Comparison of ENCODE assay signal across 22 cellular contexts in the genomic region with DNA sequence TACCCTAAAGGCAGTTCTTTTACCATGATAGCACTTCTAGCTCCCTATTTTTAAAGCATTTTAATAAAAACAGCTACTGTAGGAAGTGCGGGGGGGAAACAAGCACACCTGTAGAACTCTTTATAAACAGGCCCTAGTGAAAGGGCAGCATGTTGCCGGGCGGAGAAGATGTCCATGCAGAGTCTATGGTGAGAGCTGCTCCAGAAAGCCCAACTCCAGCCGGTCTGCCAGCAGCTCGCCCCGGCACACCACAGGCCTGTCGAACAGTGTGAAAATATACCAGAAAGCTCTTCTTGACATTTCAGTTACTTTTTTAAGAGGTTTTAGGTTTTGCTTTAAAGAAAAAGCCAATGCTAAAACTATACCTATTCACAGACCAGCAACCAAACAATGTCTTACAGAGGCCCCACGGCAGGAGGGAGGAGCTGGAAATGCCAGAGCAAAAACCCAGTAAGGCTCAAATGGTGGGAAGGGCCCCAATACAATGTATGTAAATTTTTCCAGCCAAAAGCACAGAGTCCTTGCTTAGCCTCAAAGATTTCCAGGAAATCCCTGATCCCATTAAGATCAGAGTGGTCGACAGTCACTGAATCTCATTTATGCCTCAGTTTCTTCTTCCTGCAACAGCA.
DNase-seq lines count a peak whose midpoint lies in the region; ATAC-seq and TF ChIP-seq lines count a peak whose summit lies in the region.
"Had no signal": no experiment of that assay in that cellular context is flagged by ENCODE, and none has a peak within 500 bp of the region (broad histone marks: within the 10 kb centered on the region; RNA-seq: fewer than 3 reads in every experiment).

No MANE protein-coding gene starts in this region.

- H3K4me1 ChIP-seq in iPS-18a (ENCODE audit: control insufficient read depth, low read depth, low read length) (peaks cover 14% of the 10 kb centered on the region), Caco-2 (no peaks in the 10 kb centered on the region)
- H3K4me1 ChIP-seq: HAP-1 had no signal

- no peaks in the 10 kb centered on the region for H3K36me3 Mint-ChIP-seq in osteocyte (ENCODE audit: unreplicated experiment)
- H3K36me3 Mint-ChIP-seq in Caco-2 (ENCODE audit: insufficient read depth, unreplicated experiment) = no peaks in the 10 kb centered on the region
- H3K36me3 Mint-ChIP-seq: CD4-positive, alpha-beta memory T cell had no signal

- H3K9me3 Mint-ChIP-seq in osteocyte (ENCODE audit: unreplicated experiment) = no peaks in the 10 kb centered on the region
- H3K9me3 Mint-ChIP-seq in Caco-2 (ENCODE audit: unreplicated experiment) = no peaks in the 10 kb centered on the region
- H3K9me3 Mint-ChIP-seq: HFFc6 had no signal

- POLR2A ChIA-PET in Caco-2 (lab: Charles Lee) = no interaction called here

- H3K27ac ChIP-seq in KOPT-K1 (ENCODE audit: low read depth, low read length, poor library complexity, severe bottlenecking) (peak overlapping the region; percentile 72), iPS-18a (ENCODE audit: low read length) (no peak overlapping the region)

- DNase-seq in ELF-1 (ENCODE audit: low read depth, low spot score) = peak; percentile 17
- peak; percentile 63 for DNase-seq in osteocyte (ENCODE audit: extremely low spot score, unreplicated experiment)
- DNase-seq in NOMO-1 treated with DMSO at 0.1 percent for 48 hours (lab: John Stamatoyannopoulos, UW; ENCODE audit: unreplicated experiment) = no peak
- DNase-seq in GM10266 (ENCODE audit: extremely low spot score) = no peak
- DNase-seq in Caco-2 = no peak
- DNase-seq: C1 segment of cervical spinal cord; CD4-positive, alpha-beta memory T cell; COR-L47; DMS79 treated with DMSO at 0.1 percent for 48 hours; HFFc6; MV-4-11; NCI-H1105; NCI-H146; NCI-H1930; NCI-H2107; NCI-H524 treated with DMSO at 0.1 percent for 48 hours; PC-3 had no signal

- no peaks in the 10 kb centered on the region for H3K9me3 ChIP-seq in KOPT-K1 (ENCODE audit: insufficient read depth, low read length, poor library complexity, severe bottlenecking)
- no peaks in the 10 kb centered on the region for H3K9me3 ChIP-seq in iPS-18a (ENCODE audit: control insufficient read depth, low read depth, low read length)
- H3K9me3 ChIP-seq in Caco-2 = no peaks in the 10 kb centered on the region
- H3K9me3 ChIP-seq: HAP-1 had no signal

- peaks cover 14% of the 10 kb centered on the region for H3K4me1 Mint-ChIP-seq in osteocyte (ENCODE audit: unreplicated experiment)
- H3K4me1 Mint-ChIP-seq in Caco-2 (ENCODE audit: low read depth, unreplicated experiment) = no peaks in the 10 kb centered on the region
- H3K4me1 Mint-ChIP-seq: CD4-positive, alpha-beta memory T cell had no signal

- intact Hi-C loops in Caco-2 (cut with micrococcal nuclease; ENCODE audit: unreplicated experiment) = no loop called here

- ATAC-seq in HG03521 (IDR thresholded peaks at IDR 0.05; ENCODE audit: unreplicated experiment) = no peak
- ATAC-seq: PC-3, SK-N-SH treated with all-trans-retinoic acid at 6 μM for 48 hours had no signal

- H3K36me3 ChIP-seq in KOPT-K1 (ENCODE audit: insufficient read depth, low read length) = no peaks in the 10 kb centered on the region
- no peaks in the 10 kb centered on the region for H3K36me3 ChIP-seq in iPS-18a (ENCODE audit: control insufficient read depth, low read depth, low read length)
- no peaks in the 10 kb centered on the region for H3K36me3 ChIP-seq in Caco-2 (ENCODE audit: control insufficient read depth, insufficient read depth, low read length)
- H3K36me3 ChIP-seq: HAP-1 had no signal

- no peak overlapping the region for H3K4me3 Mint-ChIP-seq in osteocyte (ENCODE audit: unreplicated experiment)
- no peak overlapping the region for H3K4me3 Mint-ChIP-seq in Caco-2 (ENCODE audit: unreplicated experiment)
- H3K4me3 Mint-ChIP-seq: CD4-positive, alpha-beta memory T cell; HFFc6 had no signal

- H3K27ac Mint-ChIP-seq in osteocyte (ENCODE audit: unreplicated experiment) (no peak overlapping the region), Caco-2 (ENCODE audit: unreplicated experiment) (no peak overlapping the region)
- H3K27ac Mint-ChIP-seq: CD4-positive, alpha-beta memory T cell; HFFc6 had no signal

- no peak overlapping the region for H3K9ac ChIP-seq in iPS-18a (ENCODE audit: low read length)

- no peaks in the 10 kb centered on the region for H3K27me3 Mint-ChIP-seq in osteocyte (ENCODE audit: unreplicated experiment)
- H3K27me3 Mint-ChIP-seq in Caco-2 (ENCODE audit: insufficient read depth, unreplicated experiment) = peaks cover 9% of the 10 kb centered on the region

- H3K27me3 ChIP-seq in iPS-18a (ENCODE audit: control insufficient read depth, insufficient read depth, low read length) (no peaks in the 10 kb centered on the region), Caco-2 (replicated peaks; ENCODE audit: control insufficient read depth, insufficient read depth, low read length) (no peaks in the 10 kb centered on the region)

- no TSS peak for BruUV-seq in Caco-2 (replicated peaks; lab: Mats Ljungman, UMichigan)

- CTCF ChIA-PET in Caco-2 (lab: Charles Lee) = no interaction called here

- TF ChIP-seq CTCF in osteocyte (IDR thresholded peaks at IDR 0.05) (no peak), GM10266 (IDR thresholded peaks at IDR 0.05; ENCODE audit: control insufficient read depth, insufficient read depth, low read depth, missing control alignments) (no peak), Caco-2 (IDR thresholded peaks at IDR 0.05; ENCODE audit: insufficient read depth in 1 of 2, low read depth in 1 of 2, low read length in 1 of 2, severe bottlenecking in 1 of 2, unreplicated experiment in 1 of 2) (no peak)

- H3K4me3 ChIP-seq in iPS-18a (ENCODE audit: low read length) (peak overlapping the region; percentile 8), Caco-2 (ENCODE audit: low read depth, low read length) (no peak overlapping the region)
- H3K4me3 ChIP-seq: HAP-1 had no signal

Comparison
In these comparisons a context has a peak if more than half of its experiments do, and no peak if none do; other contexts are left out.
1. DNase-seq: peak in ELF-1 (single experiment) and osteocyte (single experiment); none in NOMO-1 treated with DMSO at 0.1 percent for 48 hours (single experiment), GM10266 (single experiment) and Caco-2 (0 of 2).